13 cellular contexts compared by ENCODE assay signal in the genomic region with DNA sequence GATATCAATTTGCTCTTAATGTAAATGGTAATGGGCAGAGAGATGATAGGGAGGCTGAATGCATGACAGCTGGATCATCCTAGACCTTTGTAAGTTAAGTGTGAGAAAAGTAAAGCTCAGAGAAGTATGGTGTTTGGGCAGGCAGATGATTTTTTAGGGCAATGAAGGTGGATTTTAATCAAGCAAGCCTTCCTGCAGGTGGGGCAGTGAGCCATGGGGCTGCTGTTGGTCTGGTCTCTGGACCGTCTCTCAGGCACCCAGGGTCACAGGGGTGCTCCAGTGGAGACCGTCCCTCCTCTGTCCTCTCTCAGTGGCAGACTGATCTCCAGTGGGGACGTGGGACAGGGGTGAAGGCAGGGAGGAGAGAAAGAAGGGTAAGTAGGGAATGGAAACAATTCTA.
DNase-seq lines count a peak whose midpoint lies in the region; ATAC-seq, FAIRE-seq and TF ChIP-seq lines count a peak whose summit lies in the region.
"Had no signal": no experiment of that assay in that cellular context is flagged by ENCODE, and none has a peak within 500 bp of the region (broad histone marks: within the 10 kb centered on the region; RNA-seq: fewer than 3 reads in every experiment).

No MANE protein-coding gene starts in this region.

- no peak for TF ChIP-seq POLR2A in HepG2 (IDR thresholded peaks at IDR 0.05; ENCODE audit: insufficient read depth in 1 of 2, low read depth in 2 of 2, low read length in 2 of 2)

- no TSS peak for BruUV-seq in HepG2 (replicated peaks; lab: Mats Ljungman, UMichigan)

- no peak for FAIRE-seq in HepG2 (lab: Jason Lieb, UNC)

- POLR2A ChIA-PET in WTC11 (lab: Charles Lee) (no interaction called here), HepG2 (lab: Yijun Ruan, JAX) (no interaction called here)

- H3K4me2 ChIP-seq in HepG2 (ENCODE audit: low read depth, low read length), result no peak overlapping the region

- no peak overlapping the region for H3K9ac ChIP-seq in HepG2 (ENCODE audit: insufficient read depth, low read depth, low read length)

- no peak overlapping the region for H2AFZ ChIP-seq in HepG2 (ENCODE audit: low read length)

- peak overlapping the region; percentile 65 for H3K4me3 Mint-ChIP-seq in activated naive CD4-positive, alpha-beta T cell treated with anti-CD3 and anti-CD28 coated beads, Interleukin-2, amount 50 U/mL, for 24 hours
- no peak overlapping the region for H3K4me3 Mint-ChIP-seq in WTC11
- H3K4me3 Mint-ChIP-seq: nephron had no signal

- H3K27me3 ChIP-seq in HepG2 (ENCODE audit: control insufficient read depth in 1 of 2, insufficient read depth in 2 of 2, low read length in 2 of 2) (no peaks in the 10 kb centered on the region), upper lobe of right lung (no peaks in the 10 kb centered on the region)
- H3K27me3 ChIP-seq: dorsolateral prefrontal cortex had no signal

- no peaks in the 10 kb centered on the region for H3K27me3 Mint-ChIP-seq in activated naive CD4-positive, alpha-beta T cell treated with anti-CD3 and anti-CD28 coated beads, Interleukin-2, amount 50 U/mL, for 24 hours
- H3K27me3 Mint-ChIP-seq in WTC11 (ENCODE audit: low read depth), result no peaks in the 10 kb centered on the region; the same call in 1 of the 2 replicates

- no peak for DNase-seq in activated naive CD4-positive, alpha-beta T cell treated with Interleukin-2 at 50 U/mL for 16 hours
- DNase-seq in WTC11 (ENCODE audit: low spot score) (no peak), HepG2 (ENCODE audit: low spot score) (no peak), upper lobe of right lung (no peak), activated gamma-delta T cell (lab: John Stamatoyannopoulos, UW) (no peak)
- DNase-seq: activated effector memory CD4-positive, alpha-beta T cell treated with anti-CD3 and anti-CD28 coated beads, Interleukin-2, amount 50 U/mL, for 16 hours; dorsolateral prefrontal cortex; NCI-H146; T1000 had no signal

- ATAC-seq in WTC11 (peak; percentile 50), HepG2 (peak; percentile 40; the same call in 2 of the 3 replicates), upper lobe of right lung (no peak), GM21447 (IDR thresholded peaks at IDR 0.05; ENCODE audit: unreplicated experiment) (no peak), HG03097 (IDR thresholded peaks at IDR 0.05; ENCODE audit: low FRiP score, unreplicated experiment) (no peak)

- in situ Hi-C loops in HepG2 (cut with HindIII; ENCODE audit: extremely low pct_ligation_motif_present, low pct_unique_long_range_greater_than_20kb), result no loop called here

- no peaks in the 10 kb centered on the region for H3K79me2 ChIP-seq in HepG2 (ENCODE audit: insufficient read depth, low read length)

- TF ChIP-seq EP300 in HepG2 (IDR thresholded peaks at IDR 0.05; ENCODE audit: low read depth in 2 of 2, low read length in 2 of 2), result no peak
- TF ChIP-seq EP300 in HepG2 (CRISPR knock-in tag; IDR thresholded peaks at IDR 0.05; ENCODE audit: borderline replicate concordance), result no peak

- H3K27ac Mint-ChIP-seq in activated naive CD4-positive, alpha-beta T cell treated with anti-CD3 and anti-CD28 coated beads, Interleukin-2, amount 50 U/mL, for 24 hours, result peak overlapping the region; percentile 99
- H3K27ac Mint-ChIP-seq in WTC11, result peak overlapping the region; percentile 40; the same call in 1 of the 2 replicates
- H3K27ac Mint-ChIP-seq: nephron had no signal

- H3K9me3 Mint-ChIP-seq in activated naive CD4-positive, alpha-beta T cell treated with anti-CD3 and anti-CD28 coated beads, Interleukin-2, amount 50 U/mL, for 24 hours, result no peaks in the 10 kb centered on the region
- H3K9me3 Mint-ChIP-seq in WTC11, result peaks cover 6% of the 10 kb centered on the region; the same call in 1 of the 2 replicates

- H3K9me3 ChIP-seq in HepG2 (ENCODE audit: low read length) (no peaks in the 10 kb centered on the region), upper lobe of right lung (no peaks in the 10 kb centered on the region)

- H3K4me1 ChIP-seq in HepG2 (ENCODE audit: insufficient read depth, low read length) (no peaks in the 10 kb centered on the region), upper lobe of right lung (peaks cover 30% of the 10 kb centered on the region)

- CTCF ChIA-PET in WTC11 (lab: Charles Lee), result no interaction called here
- CTCF ChIA-PET in HepG2 (lab: Yijun Ruan, JAX; ENCODE audit: low intra/inter-chr PET ratio, low total read pairs), result no interaction called here

- WGBS in HepG2 (ENCODE audit: low lambda C conversion rate), result 19% methylated on average over 3 of the region's 3 CpGs

- H3K27ac ChIP-seq in HepG2 (ENCODE audit: extremely low read length, insufficient read depth, low read length) (no peak overlapping the region), upper lobe of right lung (peak overlapping the region; percentile 88)

- H3K36me3 Mint-ChIP-seq in activated naive CD4-positive, alpha-beta T cell treated with anti-CD3 and anti-CD28 coated beads, Interleukin-2, amount 50 U/mL, for 24 hours, result peaks cover 5% of the 10 kb centered on the region
- no peaks in the 10 kb centered on the region for H3K36me3 Mint-ChIP-seq in WTC11

- TF ChIP-seq RAD21 in HepG2 (CRISPR knock-in tag; IDR thresholded peaks at IDR 0.05), result no peak

- peaks cover 86% of the 10 kb centered on the region for H3K4me1 Mint-ChIP-seq in activated naive CD4-positive, alpha-beta T cell treated with anti-CD3 and anti-CD28 coated beads, Interleukin-2, amount 50 U/mL, for 24 hours
- peaks cover 3% of the 10 kb centered on the region for H3K4me1 Mint-ChIP-seq in WTC11
- H3K4me1 Mint-ChIP-seq: nephron had no signal

- intact Hi-C loops in HepG2 (cut with micrococcal nuclease; ENCODE audit: unreplicated experiment) (no loop called here), upper lobe of right lung (cut with DNase I) (no loop called here)

- H4K20me1 ChIP-seq in HepG2 (ENCODE audit: insufficient read depth, low read length), result no peaks in the 10 kb centered on the region

- no peaks in the 10 kb centered on the region for H3K36me3 ChIP-seq in HepG2 (replicated peaks in 1 of 2; ENCODE audit: control insufficient read depth in 1 of 2, insufficient read depth in 2 of 2, low read length in 2 of 2)
- no peaks in the 10 kb centered on the region for H3K36me3 ChIP-seq in upper lobe of right lung

- H3K4me3 ChIP-seq in HepG2 (replicated peaks in 1 of 3; ENCODE audit: insufficient read depth in 1 of 3, low read depth in 2 of 3, low read length in 3 of 3), result no peak overlapping the region
- H3K4me3 ChIP-seq in upper lobe of right lung, result no peak overlapping the region
- H3K4me3 ChIP-seq: dorsolateral prefrontal cortex had no signal

- TF ChIP-seq CTCF in WTC11 (IDR thresholded peaks at IDR 0.05), result no peak
- no peak for TF ChIP-seq CTCF in HepG2 (CRISPR knock-in tag; IDR thresholded peaks at IDR 0.05)
- TF ChIP-seq CTCF in upper lobe of right lung (IDR thresholded peaks at IDR 0.05), result no peak

TF ChIP-seq in WTC11, 78 proteins besides CTCF, POLR2A, EP300 and RAD21 (continues in another document):
- TF ChIP-seq NFE2L1 (CRISPR knock-in tag; IDR thresholded peaks at IDR 0.05) (no peak), SMAD4 (CRISPR knock-in tag; IDR thresholded peaks at IDR 0.05) (no peak), ZNF416 (CRISPR knock-in tag; IDR thresholded peaks at IDR 0.05) (no peak)
- TF ChIP-seq, protein P1, sequence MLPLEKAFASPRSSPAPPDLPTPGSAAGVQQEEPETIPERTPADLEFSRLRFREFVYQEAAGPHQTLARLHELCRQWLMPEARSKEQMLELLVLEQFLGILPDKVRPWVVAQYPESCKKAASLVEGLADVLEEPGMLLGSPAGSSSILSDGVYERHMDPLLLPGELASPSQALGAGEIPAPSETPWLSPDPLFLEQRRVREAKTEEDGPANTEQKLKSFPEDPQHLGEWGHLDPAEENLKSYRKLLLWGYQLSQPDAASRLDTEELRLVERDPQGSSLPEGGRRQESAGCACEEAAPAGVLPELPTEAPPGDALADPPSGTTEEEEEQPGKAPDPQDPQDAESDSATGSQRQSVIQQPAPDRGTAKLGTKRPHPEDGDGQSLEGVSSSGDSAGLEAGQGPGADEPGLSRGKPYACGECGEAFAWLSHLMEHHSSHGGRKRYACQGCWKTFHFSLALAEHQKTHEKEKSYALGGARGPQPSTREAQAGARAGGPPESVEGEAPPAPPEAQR (CRISPR knock-in tag; IDR thresholded peaks at IDR 0.05), result no peak

TF ChIP-seq in HepG2, 621 proteins besides CTCF, POLR2A, EP300 and RAD21:
- no peak for TF ChIP-seq SKI (IDR thresholded peaks at IDR 0.05; ENCODE audit: partially characterized antibody)
- TF ChIP-seq ZNF878 (CRISPR knock-in tag; IDR thresholded peaks at IDR 0.05), result no peak
- TF ChIP-seq CENPX (CRISPR knock-in tag; IDR thresholded peaks at IDR 0.05), result no peak
- no peak for TF ChIP-seq CBFB (CRISPR knock-in tag; IDR thresholded peaks at IDR 0.05)
- TF ChIP-seq NR2C2 (CRISPR knock-in tag; IDR thresholded peaks at IDR 0.05; ENCODE audit: borderline replicate concordance), result no peak
- TF ChIP-seq ZNF775 (CRISPR knock-in tag; IDR thresholded peaks at IDR 0.05; ENCODE audit: borderline replicate concordance), result no peak

Comparison
In these comparisons a context has a peak if more than half of its experiments do, and no peak if none do; other contexts are left out.
1. ATAC-seq: peak in WTC11 (single experiment) and HepG2 (single experiment); none in upper lobe of right lung (single experiment), GM21447 (single experiment) and HG03097 (single experiment).